ENCODE assay signal across 18 cellular contexts in genomic region chr16:8087597-8088279, GRCh38.
"Had no signal": no experiment of that assay in that cellular context is flagged by ENCODE, and none has a peak within 500 bp of the region (broad histone marks: within the 10 kb centered on the region; RNA-seq: fewer than 3 reads in every experiment).

No MANE protein-coding gene starts in this region.

- H3K9me3 ChIP-seq: body of pancreas, colonic mucosa, esophagus muscularis mucosa, ovary, tibial artery had no signal

- H3K4me3 ChIP-seq: body of pancreas, colonic mucosa, esophagus muscularis mucosa, heart left ventricle, lung, ovary, tibial artery had no signal

- ATAC-seq: activated T-cell treated with anti-CD3 and anti-CD28 coated beads, Interleukin-2, amount 50 U/mL, for 72 hours; body of pancreas; stimulated activated effector memory CD8-positive, alpha-beta T cell treated with anti-CD3 and anti-CD28 coated beads, Interleukin-12 subunit alpha, Interleukin-12 subunit beta, amount 100 ng/mL, for 72 hours had no signal

- H3K36me3 ChIP-seq: colonic mucosa, esophagus muscularis mucosa, heart left ventricle, ovary, tibial artery had no signal

- DNase-seq: activated CD4-positive, alpha-beta T cell treated with anti-CD3 and anti-CD28 coated beads for 48 hours; activated CD8-positive, alpha-beta memory T cell treated with anti-CD3 and anti-CD28 coated beads, Interleukin-2, amount 50 U/mL, for 48 hours; activated gamma-delta T cell; activated T-cell treated with anti-CD3 and anti-CD28 coated beads, Interleukin-2, amount 50 U/mL, for 72 hours; amygdala; body of pancreas; caudate nucleus; colonic mucosa; effector CD4-positive, alpha-beta T cell; foreskin fibroblast; heart left ventricle; immature natural killer cell; ovary; T-helper 1 cell; tibial artery had no signal

- H3K27me3 ChIP-seq: body of pancreas, colonic mucosa, esophagus muscularis mucosa, ovary, tibial artery had no signal

- H3K27ac ChIP-seq: body of pancreas, colonic mucosa, esophagus muscularis mucosa, ovary, tibial artery had no signal

- H3K4me1 ChIP-seq: body of pancreas, colonic mucosa, esophagus muscularis mucosa, heart left ventricle, tibial artery had no signal
